ENCODE assay signal across 1 cellular context in the genomic region with DNA sequence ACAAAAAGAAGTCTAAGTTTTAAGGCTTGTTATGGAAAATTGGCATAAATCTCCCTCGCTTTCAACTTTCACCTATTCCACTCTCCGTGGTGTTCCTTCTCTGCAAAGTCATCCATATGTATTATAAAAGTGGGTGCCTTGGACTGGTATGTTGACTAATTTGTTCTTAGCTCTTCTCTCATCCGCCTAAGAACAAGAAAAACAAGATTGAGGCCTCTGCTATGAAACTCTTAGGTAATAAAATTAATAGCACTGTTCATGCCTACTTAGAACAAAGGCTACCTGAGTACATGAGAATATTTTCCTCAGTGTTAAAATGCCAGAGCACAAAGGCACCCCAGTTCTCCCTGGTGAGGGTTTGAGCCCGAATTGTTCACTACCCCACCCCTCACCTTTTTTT.
TF ChIP-seq lines count a peak whose summit lies in the region.

No MANE protein-coding gene starts in this region.

TF ChIP-seq in HCT116, 20 proteins besides CTCF, POLR2A, EP300 and RAD21 (continued from another document):
- TF ChIP-seq, protein P1, sequence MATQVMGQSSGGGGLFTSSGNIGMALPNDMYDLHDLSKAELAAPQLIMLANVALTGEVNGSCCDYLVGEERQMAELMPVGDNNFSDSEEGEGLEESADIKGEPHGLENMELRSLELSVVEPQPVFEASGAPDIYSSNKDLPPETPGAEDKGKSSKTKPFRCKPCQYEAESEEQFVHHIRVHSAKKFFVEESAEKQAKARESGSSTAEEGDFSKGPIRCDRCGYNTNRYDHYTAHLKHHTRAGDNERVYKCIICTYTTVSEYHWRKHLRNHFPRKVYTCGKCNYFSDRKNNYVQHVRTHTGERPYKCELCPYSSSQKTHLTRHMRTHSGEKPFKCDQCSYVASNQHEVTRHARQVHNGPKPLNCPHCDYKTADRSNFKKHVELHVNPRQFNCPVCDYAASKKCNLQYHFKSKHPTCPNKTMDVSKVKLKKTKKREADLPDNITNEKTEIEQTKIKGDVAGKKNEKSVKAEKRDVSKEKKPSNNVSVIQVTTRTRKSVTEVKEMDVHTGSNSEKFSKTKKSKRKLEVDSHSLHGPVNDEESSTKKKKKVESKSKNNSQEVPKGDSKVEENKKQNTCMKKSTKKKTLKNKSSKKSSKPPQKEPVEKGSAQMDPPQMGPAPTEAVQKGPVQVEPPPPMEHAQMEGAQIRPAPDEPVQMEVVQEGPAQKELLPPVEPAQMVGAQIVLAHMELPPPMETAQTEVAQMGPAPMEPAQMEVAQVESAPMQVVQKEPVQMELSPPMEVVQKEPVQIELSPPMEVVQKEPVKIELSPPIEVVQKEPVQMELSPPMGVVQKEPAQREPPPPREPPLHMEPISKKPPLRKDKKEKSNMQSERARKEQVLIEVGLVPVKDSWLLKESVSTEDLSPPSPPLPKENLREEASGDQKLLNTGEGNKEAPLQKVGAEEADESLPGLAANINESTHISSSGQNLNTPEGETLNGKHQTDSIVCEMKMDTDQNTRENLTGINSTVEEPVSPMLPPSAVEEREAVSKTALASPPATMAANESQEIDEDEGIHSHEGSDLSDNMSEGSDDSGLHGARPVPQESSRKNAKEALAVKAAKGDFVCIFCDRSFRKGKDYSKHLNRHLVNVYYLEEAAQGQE (IDR thresholded peaks at IDR 0.05; ENCODE audit: low read depth), result no peak
TF ChIP-seq in HCT116: peak in this region for 0.
